In genomic region chr14:34398024-34398423, GRCh38 we compare ENCODE assay signal across 1 cellular context.
TF ChIP-seq lines count a peak whose summit lies in the region.

No MANE protein-coding gene starts in this region.

TF ChIP-seq in GM23338, 12 proteins besides CTCF, POLR2A, EP300 and RAD21 (continued from another document):
- TF ChIP-seq REST (IDR thresholded peaks at IDR 0.05; ENCODE audit: unreplicated experiment) = peak; percentile 43
- TF ChIP-seq JUNB (IDR thresholded peaks at IDR 0.05; ENCODE audit: unreplicated experiment) = no peak
- no peak for TF ChIP-seq STAT1 (IDR thresholded peaks at IDR 0.05; ENCODE audit: unreplicated experiment)
- no peak for TF ChIP-seq EZH2 (IDR thresholded peaks at IDR 0.05; ENCODE audit: low read depth, unreplicated experiment)
